Comparison of ENCODE assay signal across 8 cellular contexts in the genomic region with DNA sequence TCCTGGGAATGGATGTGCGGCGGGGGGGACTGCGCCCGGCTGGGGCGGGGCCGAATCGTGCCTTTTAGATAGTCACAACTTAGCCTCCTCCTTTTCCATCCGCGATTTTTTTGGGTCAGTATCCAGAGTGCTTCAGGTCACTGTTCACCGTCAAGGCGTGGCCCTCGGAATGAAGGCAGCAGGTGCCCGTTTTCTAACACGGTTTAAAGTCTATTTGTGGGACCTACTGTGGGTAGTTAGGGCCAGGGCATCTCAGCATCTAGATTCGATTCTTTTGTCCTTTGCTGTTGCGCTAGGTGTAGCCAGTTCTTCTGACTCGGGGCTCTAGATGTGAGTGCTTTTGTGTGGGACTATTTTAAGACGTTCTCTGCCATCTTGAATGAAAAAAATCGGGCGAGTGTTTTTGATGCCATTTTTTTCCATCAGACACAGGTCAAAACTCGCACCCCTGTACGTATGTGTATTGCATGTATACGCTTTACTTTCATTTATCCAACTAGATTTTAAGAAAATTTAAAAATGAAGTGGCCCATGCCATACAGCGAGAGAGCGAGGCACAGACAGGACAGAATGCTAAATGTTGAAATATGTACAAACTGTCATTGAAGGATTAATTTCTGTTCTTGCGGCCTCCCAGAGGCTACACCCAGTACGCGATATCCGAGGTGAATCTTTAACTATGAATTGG. TPM values are rescaled to one million over a fixed set of nuclear protein-coding genes. Genes with fewer than 3 reads are reported as not detected.
DNase-seq lines count a peak whose midpoint lies in the region; ATAC-seq and TF ChIP-seq lines count a peak whose summit lies in the region.

No MANE protein-coding gene starts in this region.

- H3K27me3 Mint-ChIP-seq in activated T-helper 1 cell treated with anti-CD3 and anti-CD28 coated beads, Interleukin-12 subunit alpha, Interleukin-12 subunit beta, Interleukin-2, Interleukin-4 antibody, amounts not matched to agents 30 ng/mL and 10 ng/mL and 1 ng/mL, durations not matched to agents 14 hours and 24 hours and 36 hours (ENCODE audit: insufficient read depth), result peaks cover 7% of the 10 kb centered on the region

- peaks cover 48% of the 10 kb centered on the region for H3K4me1 ChIP-seq in psoas muscle

- no peak for TF ChIP-seq CTCF in psoas muscle (IDR thresholded peaks at IDR 0.05)

- ATAC-seq in HG02981 (IDR thresholded peaks at IDR 0.05; ENCODE audit: unreplicated experiment) (peak; percentile 0), psoas muscle (no peak)

- no peaks in the 10 kb centered on the region for H3K27me3 ChIP-seq in psoas muscle (ENCODE audit: insufficient read depth in 3 of 3, low read length in 2 of 3)

- H3K4me3 Mint-ChIP-seq in activated T-helper 1 cell treated with anti-CD3 and anti-CD28 coated beads, Interleukin-12 subunit alpha, Interleukin-12 subunit beta, Interleukin-2, Interleukin-4 antibody, amounts not matched to agents 30 ng/mL and 10 ng/mL and 1 ng/mL, durations not matched to agents 14 hours and 24 hours and 36 hours, result peak overlapping the region; percentile 97

- H3K9me3 ChIP-seq in psoas muscle, result no peaks in the 10 kb centered on the region

- no peaks in the 10 kb centered on the region for H3K9me3 Mint-ChIP-seq in activated T-helper 1 cell treated with anti-CD3 and anti-CD28 coated beads, Interleukin-12 subunit alpha, Interleukin-12 subunit beta, Interleukin-2, Interleukin-4 antibody, amounts not matched to agents 30 ng/mL and 10 ng/mL and 1 ng/mL, durations not matched to agents 14 hours and 24 hours and 36 hours

- H3K4me1 Mint-ChIP-seq in activated T-helper 1 cell treated with anti-CD3 and anti-CD28 coated beads, Interleukin-12 subunit alpha, Interleukin-12 subunit beta, Interleukin-2, Interleukin-4 antibody, amounts not matched to agents 30 ng/mL and 10 ng/mL and 1 ng/mL, durations not matched to agents 14 hours and 24 hours and 36 hours (ENCODE audit: low read depth), result peaks cover 37% of the 10 kb centered on the region

- DNase-seq in SIG-M5 treated with dmso at 0.1 percent for 504 hours (lab: John Stamatoyannopoulos, UW; ENCODE audit: unreplicated experiment), result peak; percentile 64
- no peak for DNase-seq in SIG-M5 (lab: John Stamatoyannopoulos, UW)
- peak; percentile 83 for DNase-seq in NCI-H345 (lab: John Stamatoyannopoulos, UW)
- DNase-seq in activated T-helper 1 cell treated with anti-CD3 and anti-CD28 coated beads, Interleukin-12 subunit alpha, Interleukin-12 subunit beta, Interleukin-2, Interleukin-4 antibody, amounts not matched to agents 30 ng/mL and 10 ng/mL and 1 ng/mL, durations not matched to agents 14 hours and 24 hours and 36 hours (ENCODE audit: low spot score), result peak; percentile 33
- peak; percentile 66 for DNase-seq in globus pallidus (ENCODE audit: low spot score)
- DNase-seq in psoas muscle, result no peak
- no peak for DNase-seq in HuH-7 (ENCODE audit: low spot score)

- H3K27ac Mint-ChIP-seq in activated T-helper 1 cell treated with anti-CD3 and anti-CD28 coated beads, Interleukin-12 subunit alpha, Interleukin-12 subunit beta, Interleukin-2, Interleukin-4 antibody, amounts not matched to agents 30 ng/mL and 10 ng/mL and 1 ng/mL, durations not matched to agents 14 hours and 24 hours and 36 hours, result peak overlapping the region; percentile 98

- peak overlapping the region; percentile 88 for H3K4me3 ChIP-seq in psoas muscle

- WGBS in psoas muscle, 3 donors, result 0 to 1% (median 0%) methylated on average over 29 of the region's 29 CpGs

- peak overlapping the region; percentile 91 for H3K27ac ChIP-seq in psoas muscle

- H3K36me3 ChIP-seq in psoas muscle (ENCODE audit: insufficient read depth in 1 of 2, low read depth in 1 of 2), result no peaks in the 10 kb centered on the region

- peaks cover 8% of the 10 kb centered on the region for H3K36me3 Mint-ChIP-seq in activated T-helper 1 cell treated with anti-CD3 and anti-CD28 coated beads, Interleukin-12 subunit alpha, Interleukin-12 subunit beta, Interleukin-2, Interleukin-4 antibody, amounts not matched to agents 30 ng/mL and 10 ng/mL and 1 ng/mL, durations not matched to agents 14 hours and 24 hours and 36 hours (ENCODE audit: low read depth)

- intact Hi-C loops in activated T-helper 1 cell treated with anti-CD3 and anti-CD28 coated beads, Interleukin-12 subunit alpha, Interleukin-12 subunit beta, Interleukin-2, Interleukin-4 antibody, amounts not matched to agents 30 ng/mL and 10 ng/mL and 1 ng/mL, durations not matched to agents 14 hours and 24 hours and 36 hours (cut with micrococcal nuclease), result loop anchor here (1.0 to 10.0 kb wide), 8 partner anchors 116 to 1689 kb away; a partner anchor contains a TSS
- intact Hi-C loops in psoas muscle (cut with DNase I), result loop anchor here in 1 of 2 donors (5.0 kb wide), 2 partner anchors 101 to 146 kb away; a partner anchor contains a TSS

RNA-seq across cellular contexts. Expression of a gene that starts 0.7 kb away (rescaled TPM):
- total RNA-seq in activated T-helper 1 cell treated with anti-CD3 and anti-CD28 coated beads, Interleukin-12 subunit alpha, Interleukin-12 subunit beta, Interleukin-2, Interleukin-4 antibody, amounts not matched to agents 30 ng/mL and 10 ng/mL and 1 ng/mL, durations not matched to agents 14 hours and 24 hours and 36 hours, result 58.1 and 64.7 TPM in 2 replicates
- total RNA-seq in psoas muscle, result 100 to 1,000 TPM in 2 of 4 donors, 10 to 100 TPM in 2; 74.4 to 121 (median 95.3) TPM
- 10 to 100 TPM; 31.6 to 83.2 (median 33.9) TPM for polyA plus RNA-seq in psoas muscle

RNA-seq across cellular contexts. Expression of a gene that starts 1.0 kb away (rescaled TPM):
- total RNA-seq in activated T-helper 1 cell treated with anti-CD3 and anti-CD28 coated beads, Interleukin-12 subunit alpha, Interleukin-12 subunit beta, Interleukin-2, Interleukin-4 antibody, amounts not matched to agents 30 ng/mL and 10 ng/mL and 1 ng/mL, durations not matched to agents 14 hours and 24 hours and 36 hours, result 0.64 and 0.86 TPM in 2 replicates
- total RNA-seq in psoas muscle, result 1 to 10 TPM; 2.5 to 7.1 (median 4.4) TPM
- polyA plus RNA-seq in psoas muscle, result 1 to 10 TPM in 2 of 3 donors, under 1 TPM in 1; 0.96 to 2.8 (median 1.6) TPM

Comparison
In these comparisons a context has a peak if more than half of its experiments do, and no peak if none do; other contexts are left out.
1. DNase-seq: peak in SIG-M5 treated with dmso at 0.1 percent for 504 hours (single experiment), NCI-H345 (single experiment), activated T-helper 1 cell treated with anti-CD3 and anti-CD28 coated beads, Interleukin-12 subunit alpha, Interleukin-12 subunit beta, Interleukin-2, Interleukin-4 antibody, amounts not matched to agents 30 ng/mL and 10 ng/mL and 1 ng/mL, durations not matched to agents 14 hours and 24 hours and 36 hours (single experiment) and globus pallidus (single experiment); none in SIG-M5 (single experiment), psoas muscle (0 of 2) and HuH-7 (single experiment).